In the genomic region with DNA sequence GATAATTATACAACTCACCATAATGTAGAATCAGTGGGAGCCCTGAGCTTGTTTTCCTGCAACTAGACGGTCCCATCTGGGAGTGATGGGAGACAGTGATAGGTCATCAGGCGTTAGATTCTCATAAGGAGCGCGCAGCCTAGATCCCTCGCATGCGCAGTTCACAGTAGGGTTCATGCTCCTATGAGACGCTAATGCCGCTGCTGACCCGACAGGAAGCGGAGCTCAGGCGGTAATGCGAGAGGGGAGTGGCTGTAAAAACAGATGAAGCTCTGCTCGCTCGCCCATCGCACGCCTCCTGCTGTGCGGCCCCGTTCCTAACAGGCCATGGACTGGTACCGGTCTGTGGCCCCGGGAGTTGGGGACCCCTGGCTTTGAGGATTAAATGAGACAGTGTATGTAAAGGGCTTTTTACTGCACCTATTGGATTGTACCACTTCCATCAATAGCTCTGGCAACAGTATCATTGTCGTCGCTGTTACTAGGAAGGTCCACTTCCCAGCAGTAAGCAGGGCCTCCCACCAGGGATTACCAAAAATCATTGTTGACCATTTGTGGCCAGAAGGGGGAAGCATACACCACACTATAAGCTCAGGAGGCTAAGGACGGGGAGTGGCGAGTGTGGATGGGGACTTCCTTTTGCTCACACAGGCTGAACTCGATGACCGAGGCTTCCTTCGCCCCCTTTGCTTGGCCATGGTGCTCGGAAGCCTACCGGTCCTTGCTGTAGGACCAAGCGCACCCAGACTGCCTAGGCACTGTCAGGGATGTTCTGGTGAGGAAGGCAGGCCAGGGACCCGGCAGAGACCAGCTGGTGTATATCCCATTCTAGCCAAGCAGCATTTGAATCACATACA, we compare ENCODE assay signal across 8 cellular contexts. TPM values are rescaled to one million over a fixed set of nuclear protein-coding genes. Genes with fewer than 3 reads are reported as not detected.
A peak's percentile ranks its signal among the peaks of the same experiment; 100 is the strongest.
DNase-seq lines count a peak whose midpoint lies in the region; ATAC-seq and TF ChIP-seq lines count a peak whose summit lies in the region.

No MANE protein-coding gene starts in this region.

- no peaks in the 10 kb centered on the region for H3K4me1 ChIP-seq in prostate gland (replicated peaks)

- H3K36me3 ChIP-seq in prostate gland, result no peaks in the 10 kb centered on the region

- peak; percentile 31 for TF ChIP-seq POLR2A in prostate gland (IDR thresholded peaks at IDR 0.05)

- H3K4me3 ChIP-seq in prostate gland, result peak overlapping the region; percentile 7 to 19

- no peaks in the 10 kb centered on the region for H3K27me3 ChIP-seq in prostate gland (replicated peaks; ENCODE audit: insufficient read depth)

- intact Hi-C loops in left ventricle myocardium superior (cut with micrococcal nuclease), result loop anchor here (2.0 to 5.0 kb wide), 2 partner anchors 80 to 175 kb away; no protein-coding TSS in a partner anchor
- intact Hi-C loops in prostate gland (cut with DNase I), result loop anchor here (1.0 to 2.0 kb wide), 2 partner anchors 81 to 174 kb away; no protein-coding TSS in a partner anchor

- H3K27ac ChIP-seq in prostate gland, result peak overlapping the region; percentile 47 to 53

- ATAC-seq in HG02759 (IDR thresholded peaks at IDR 0.05; ENCODE audit: unreplicated experiment) (peak; percentile 97), left ventricle myocardium superior (peak; percentile 98)

- peak; percentile 67 for TF ChIP-seq CTCF in GM12873 (IDR thresholded peaks at IDR 0.05; ENCODE audit: insufficient read depth, low read depth, low read length, missing control alignments)
- peak; percentile 44 to 90 (median 82) for TF ChIP-seq CTCF in prostate gland (IDR thresholded peaks at IDR 0.05)

- WGBS in prostate gland, result 15% methylated on average over 27 of the region's 31 CpGs

- DNase-seq in NCI-H128 (lab: John Stamatoyannopoulos, UW; ENCODE audit: unreplicated experiment) (peak; percentile 82), T-helper 1 cell (peak; percentile 38 to 86 (median 50)), amygdala (lab: John Stamatoyannopoulos, UW) (peak; percentile 18 to 88 (median 68)), left ventricle myocardium superior (peak; percentile 90), prostate gland (ENCODE audit: low spot score) (peak; percentile 72), ureter (ENCODE audit: low spot score) (peak; percentile 88)

- H3K9me3 ChIP-seq in prostate gland, result no peaks in the 10 kb centered on the region

RNA-seq across cellular contexts. Expression of a gene that starts 26.4 kb away (rescaled TPM):
- total RNA-seq in left ventricle myocardium superior, result 230 TPM
- 10 to 100 TPM; 30.5 to 75.0 TPM for total RNA-seq in prostate gland
- total RNA-seq in ureter, result 66.6 TPM

Comparison
In these comparisons a context has a peak if more than half of its experiments do, and no peak if none do; other contexts are left out.
1. Peak in every context shown above with its lines: DNase-seq, ATAC-seq, H3K4me3 ChIP-seq and H3K27ac ChIP-seq.